25 cellular contexts compared by ENCODE assay signal in the genomic region with DNA sequence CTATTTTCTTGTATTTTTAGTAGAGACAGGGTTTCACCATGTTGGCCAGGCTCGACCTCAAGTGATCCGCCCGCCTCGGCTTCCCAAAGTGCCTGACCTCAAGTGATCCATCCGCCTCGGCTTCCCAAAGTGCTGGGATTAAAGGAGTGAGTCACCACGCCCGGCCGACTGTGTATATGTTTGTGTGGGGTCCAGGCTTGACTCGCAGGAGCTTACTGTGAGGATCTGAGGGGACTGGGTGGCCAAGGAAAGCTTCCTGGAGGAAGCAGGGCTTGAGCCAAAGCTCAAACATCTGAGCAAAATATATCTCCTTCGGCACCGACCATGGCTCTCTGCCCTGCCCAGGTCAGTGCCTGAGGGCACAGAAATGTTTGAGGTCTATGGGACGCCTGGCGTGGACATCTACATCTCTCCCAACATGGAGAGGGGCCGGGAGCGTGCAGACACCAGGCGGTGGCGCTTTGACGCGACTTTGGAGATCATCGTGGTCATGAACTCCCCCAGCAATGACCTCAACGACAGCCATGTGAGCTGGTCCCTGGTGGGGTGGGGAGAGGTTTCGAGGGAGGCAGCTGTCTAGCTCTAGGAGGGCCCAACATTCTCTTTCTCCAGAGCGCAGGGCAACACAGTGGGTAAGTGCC. TPM values are rescaled to one million over a fixed set of nuclear protein-coding genes. Genes with fewer than 3 reads are reported as not detected.
DNase-seq lines count a peak whose midpoint lies in the region; TF ChIP-seq lines count a peak whose summit lies in the region.
"Had no signal": no experiment of that assay in that cellular context is flagged by ENCODE, and none has a peak within 500 bp of the region (broad histone marks: within the 10 kb centered on the region; RNA-seq: fewer than 3 reads in every experiment).

No MANE protein-coding gene starts in this region.

- H3K9ac ChIP-seq in mesenchymal stem cell (ENCODE audit: low read length) = no peak overlapping the region
- H3K9ac ChIP-seq: parathyroid adenoma had no signal

- no peak overlapping the region for H3K23ac ChIP-seq in mesenchymal stem cell (ENCODE audit: low read length in 2 of 2)

- no peak overlapping the region for H2BK15ac ChIP-seq in mesenchymal stem cell (ENCODE audit: low read depth, poor library complexity, severe bottlenecking)

- H3K4me3 ChIP-seq in mesenchymal stem cell (ENCODE audit: insufficient read depth in 1 of 2, low read depth in 1 of 2, low read length in 2 of 2) = no peak overlapping the region
- H3K4me3 ChIP-seq in tibial artery = no peak overlapping the region
- H3K4me3 ChIP-seq in ovary = no peak overlapping the region
- H3K4me3 ChIP-seq: colonic mucosa, right lobe of liver, SK-N-MC had no signal

- H3K27ac Mint-ChIP-seq in activated CD4-positive, alpha-beta T cell treated with anti-CD3 and anti-CD28 coated beads, Interleukin-2, amount 10 ng/mL, durations not matched to agents 24 days and 14 days = no peak overlapping the region
- H3K27ac Mint-ChIP-seq: activated naive CD8-positive, alpha-beta T cell treated with anti-CD3 and anti-CD28 coated beads, Interleukin-2, amount 10 ng/mL, durations not matched to agents 7 days and 5 days; CD4-positive, CD25-positive, alpha-beta regulatory T cell; endodermal cell; natural killer cell treated with Interleukin-12 subunit alpha and Interleukin-12 subunit beta and Interleukin-15 and Interleukin-18, amount 100 ng/mL, for 72 hours had no signal

- no peak overlapping the region for H3K4ac ChIP-seq in mesenchymal stem cell (ENCODE audit: low read depth in 1 of 2, low read length in 2 of 2)

- H3K27ac ChIP-seq in mesenchymal stem cell (ENCODE audit: low read length, poor library complexity, severe bottlenecking) (no peak overlapping the region), tibial artery (no peak overlapping the region), ovary (no peak overlapping the region)
- H3K27ac ChIP-seq: colonic mucosa, parathyroid adenoma, right lobe of liver, SK-N-MC had no signal

- no peak overlapping the region for H3K14ac ChIP-seq in mesenchymal stem cell (ENCODE audit: low read length in 2 of 2)

- H3K79me1 ChIP-seq in mesenchymal stem cell (replicated peaks; ENCODE audit: low read length, poor library complexity, severe bottlenecking) = no peaks in the 10 kb centered on the region

- no peak overlapping the region for H2BK5ac ChIP-seq in mesenchymal stem cell (ENCODE audit: low read depth, low read length, poor library complexity, severe bottlenecking)

- no peaks in the 10 kb centered on the region for H3K36me3 ChIP-seq in mesenchymal stem cell (ENCODE audit: control insufficient read depth in 1 of 2, insufficient read depth in 2 of 2, low read depth in 1 of 2, low read length in 2 of 2)
- no peaks in the 10 kb centered on the region for H3K36me3 ChIP-seq in tibial artery
- no peaks in the 10 kb centered on the region for H3K36me3 ChIP-seq in ovary
- H3K36me3 ChIP-seq: colonic mucosa, right lobe of liver had no signal

- H2BK120ac ChIP-seq in mesenchymal stem cell (ENCODE audit: low read depth, low read length) = no peak overlapping the region

- H3K9me3 ChIP-seq in mesenchymal stem cell (ENCODE audit: control insufficient read depth, low read length) (peaks cover 3% of the 10 kb centered on the region), tibial artery (peaks cover 0 to 3% (median 0%) of the 10 kb centered on the region in 3 donors), ovary (no peaks in the 10 kb centered on the region)
- H3K9me3 ChIP-seq: colonic mucosa, right lobe of liver had no signal

- H4K8ac ChIP-seq in mesenchymal stem cell (ENCODE audit: low read length) = no peak overlapping the region

- TF ChIP-seq EP300 in ovary (IDR thresholded peaks at IDR 0.05) = no peak

- intact Hi-C loops in tibial artery (cut with DNase I; ENCODE audit: low total_unique reads) = no loop called here
- intact Hi-C loops in activated CD4-positive, alpha-beta T cell treated with anti-CD3 and anti-CD28 coated beads, Interleukin-2, amount 10 ng/mL, durations not matched to agents 24 days and 14 days (cut with micrococcal nuclease) = no loop called here
- intact Hi-C loops in ovary (cut with DNase I) = no loop called here

- H2AK5ac ChIP-seq in mesenchymal stem cell (ENCODE audit: low read length, severe bottlenecking) = no peak overlapping the region

- in situ Hi-C loops in ACHN (cut with HindIII; ENCODE audit: low pct_ligation_motif_present, low pct_unique_long_range_greater_than_20kb, low sequenced_read_pairs) = no loop called here

- H4K91ac ChIP-seq in mesenchymal stem cell (ENCODE audit: low read length) = peak overlapping the region; percentile 1

- H2BK12ac ChIP-seq in mesenchymal stem cell (ENCODE audit: low read length in 2 of 2) = peak overlapping the region in 1 of 2 experiments; percentile 17

- no peaks in the 10 kb centered on the region for H3K9me3 Mint-ChIP-seq in activated CD4-positive, alpha-beta T cell treated with anti-CD3 and anti-CD28 coated beads, Interleukin-2, amount 10 ng/mL, durations not matched to agents 24 days and 14 days
- H3K9me3 Mint-ChIP-seq: activated naive CD8-positive, alpha-beta T cell treated with anti-CD3 and anti-CD28 coated beads, Interleukin-2, amount 10 ng/mL, durations not matched to agents 7 days and 5 days; natural killer cell treated with Interleukin-12 subunit alpha and Interleukin-12 subunit beta and Interleukin-15 and Interleukin-18, amount 100 ng/mL, for 72 hours had no signal

- H3K4me1 ChIP-seq in mesenchymal stem cell (ENCODE audit: control insufficient read depth, insufficient read depth, low read depth, low read length) = peaks cover 9% of the 10 kb centered on the region
- no peaks in the 10 kb centered on the region for H3K4me1 ChIP-seq in tibial artery
- H3K4me1 ChIP-seq in ovary (ENCODE audit: insufficient read depth) = no peaks in the 10 kb centered on the region
- H3K4me1 ChIP-seq: parathyroid adenoma, right lobe of liver had no signal

- H3K18ac ChIP-seq in mesenchymal stem cell (ENCODE audit: low read depth in 1 of 2, low read length in 2 of 2) = peak overlapping the region in 1 of 2 experiments; percentile 44

- H3K4me2 ChIP-seq in mesenchymal stem cell (ENCODE audit: low read length, poor library complexity, severe bottlenecking) = no peak overlapping the region

- no peak overlapping the region for H2AFZ ChIP-seq in mesenchymal stem cell (ENCODE audit: low read depth, low read length)
- H2AFZ ChIP-seq: parathyroid adenoma had no signal

- TF ChIP-seq POLR2A in ovary (IDR thresholded peaks at IDR 0.05) = no peak

- peaks cover 7% of the 10 kb centered on the region for H3K27me3 Mint-ChIP-seq in activated CD4-positive, alpha-beta T cell treated with anti-CD3 and anti-CD28 coated beads, Interleukin-2, amount 10 ng/mL, durations not matched to agents 24 days and 14 days

- no peaks in the 10 kb centered on the region for H3K36me3 Mint-ChIP-seq in activated CD4-positive, alpha-beta T cell treated with anti-CD3 and anti-CD28 coated beads, Interleukin-2, amount 10 ng/mL, durations not matched to agents 24 days and 14 days (ENCODE audit: low read depth)
- H3K36me3 Mint-ChIP-seq: activated naive CD8-positive, alpha-beta T cell treated with anti-CD3 and anti-CD28 coated beads, Interleukin-2, amount 10 ng/mL, durations not matched to agents 7 days and 5 days; CD4-positive, CD25-positive, alpha-beta regulatory T cell; natural killer cell treated with Interleukin-12 subunit alpha and Interleukin-12 subunit beta and Interleukin-15 and Interleukin-18, amount 100 ng/mL, for 72 hours had no signal

- DNase-seq in Daoy (ENCODE audit: low read depth) (peak; percentile 80), HT1080 (ENCODE audit: low read depth) (peak; percentile 70), amniotic epithelial cell (ENCODE audit: low read depth) (peak; percentile 84), mesenchymal stem cell (peak; percentile 86), ACHN (no peak), tibial artery (no peak), ovary (no peak)
- DNase-seq in activated CD4-positive, alpha-beta T cell treated with anti-CD3 and anti-CD28 coated beads, Interleukin-2, amount 10 ng/mL, durations not matched to agents 24 days and 14 days = no peak
- DNase-seq: activated CD4-positive, alpha-beta T cell treated with anti-CD3 and anti-CD28 coated beads, Interleukin-2, amount 50 U/mL, for 4 hours; activated CD8-positive, alpha-beta memory T cell treated with anti-CD3 and anti-CD28 coated beads, Interleukin-2, amount 50 U/mL, for 4 hours; activated naive CD8-positive, alpha-beta T cell treated with anti-CD3 and anti-CD28 coated beads, Interleukin-2, amount 10 ng/mL, durations not matched to agents 7 days and 5 days; CD4-positive, CD25-positive, alpha-beta regulatory T cell; colonic mucosa; endodermal cell; head of caudate nucleus; Karpas-422; NCI-H2081; right lobe of liver; stimulated activated CD4-positive, alpha-beta T cell treated with anti-CD3 and anti-CD28 coated beads, Interleukin-15, amount 100 ng/mL, for 24 hours had no signal

- 47% methylated on average over 24 of the region's 24 CpGs for WGBS in mesenchymal stem cell
- 76 to 81% (median 77%) methylated on average over 24 of the region's 24 CpGs for WGBS in ovary, 3 donors

- H3K4me3 Mint-ChIP-seq in activated CD4-positive, alpha-beta T cell treated with anti-CD3 and anti-CD28 coated beads, Interleukin-2, amount 10 ng/mL, durations not matched to agents 24 days and 14 days = no peak overlapping the region
- H3K4me3 Mint-ChIP-seq: activated naive CD8-positive, alpha-beta T cell treated with anti-CD3 and anti-CD28 coated beads, Interleukin-2, amount 10 ng/mL, durations not matched to agents 7 days and 5 days; CD4-positive, CD25-positive, alpha-beta regulatory T cell; endodermal cell; natural killer cell treated with Interleukin-12 subunit alpha and Interleukin-12 subunit beta and Interleukin-15 and Interleukin-18, amount 100 ng/mL, for 72 hours had no signal

- H3K27me3 ChIP-seq in mesenchymal stem cell (ENCODE audit: control insufficient read depth in 1 of 2, insufficient read depth in 1 of 2, low read length in 2 of 2) (peaks cover 0 to 62% of the 10 kb centered on the region in 2 experiments), tibial artery (peaks cover 0 to 63% of the 10 kb centered on the region in 2 donors), ovary (no peaks in the 10 kb centered on the region)
- H3K27me3 ChIP-seq: colonic mucosa, right lobe of liver had no signal

- H3K4me1 Mint-ChIP-seq in activated CD4-positive, alpha-beta T cell treated with anti-CD3 and anti-CD28 coated beads, Interleukin-2, amount 10 ng/mL, durations not matched to agents 24 days and 14 days = no peaks in the 10 kb centered on the region
- H3K4me1 Mint-ChIP-seq: activated naive CD8-positive, alpha-beta T cell treated with anti-CD3 and anti-CD28 coated beads, Interleukin-2, amount 10 ng/mL, durations not matched to agents 7 days and 5 days; CD4-positive, CD25-positive, alpha-beta regulatory T cell; endodermal cell had no signal

- TF ChIP-seq CTCF in tibial artery (IDR thresholded peaks at IDR 0.05) (no peak), ovary (IDR thresholded peaks at IDR 0.05) (no peak)

RNA-seq across cellular contexts. Expression of a gene that starts 10.5 kb away (rescaled TPM):
- 0.09 and 1.5 TPM in 2 replicates for total RNA-seq in Daoy (2014; rRNA removed; shearing (Covaris generic))
- total RNA-seq in HT1080 (2014; rRNA removed; shearing (Covaris generic)) = 0.39 and 0.57 TPM in 2 replicates
- polyA plus RNA-seq in HT1080 (2015; cell fraction: cytosol; rRNA removed) = 0.48 and 0.85 TPM in 2 replicates
- polyA plus RNA-seq in HT1080 (2015; cell fraction: nucleus; rRNA removed) = 3.4 and 3.5 TPM in 2 replicates
- not detected for polyA plus RNA-seq in mesenchymal stem cell (2013, experiment 1 of 2)
- 0.01 TPM for polyA plus RNA-seq in mesenchymal stem cell (2013, experiment 2 of 2)
- not detected in 2 replicates for total RNA-seq in activated CD4-positive, alpha-beta T cell treated with anti-CD3 and anti-CD28 coated beads, Interleukin-2, amount 10 ng/mL, durations not matched to agents 24 days and 14 days
- not detected for total RNA-seq in ovary
- polyA plus RNA-seq in ovary = not detected
- total RNA-seq: activated naive CD8-positive, alpha-beta T cell treated with anti-CD3 and anti-CD28 coated beads, Interleukin-2, amount 10 ng/mL, durations not matched to agents 7 days and 5 days; CD4-positive, CD25-positive, alpha-beta regulatory T cell; natural killer cell treated with Interleukin-12 subunit alpha and Interleukin-12 subunit beta and Interleukin-15 and Interleukin-18, amount 100 ng/mL, for 72 hours; right lobe of liver; subcutaneous adipose tissue; T-helper 2 cell treated with Interferon-gamma antibody and Interleukin-4, amounts not matched to agents 100 ng/mL and 5 ng/mL, for 36 hours had no signal
- polyA plus RNA-seq: CD4-positive, CD25-positive, alpha-beta regulatory T cell had no signal

RNA-seq across cellular contexts. Expression of a gene that starts 48.6 kb away (rescaled TPM):
- total RNA-seq in Daoy (2014; rRNA removed; shearing (Covaris generic)) = not detected in 2 replicates
- total RNA-seq in HT1080 (2014; rRNA removed; shearing (Covaris generic)) = 0.05 and 0.13 TPM in 2 replicates
- 0.16 TPM in 1 of 2 replicates, not detected in the other for polyA plus RNA-seq in HT1080 (2015; cell fraction: cytosol; rRNA removed)
- 1.8 and 2.7 TPM in 2 replicates for polyA plus RNA-seq in HT1080 (2015; cell fraction: nucleus; rRNA removed)
- polyA plus RNA-seq in mesenchymal stem cell (2013, experiment 1 of 2) = not detected
- polyA plus RNA-seq in mesenchymal stem cell (2013, experiment 2 of 2) = not detected
- total RNA-seq in activated CD4-positive, alpha-beta T cell treated with anti-CD3 and anti-CD28 coated beads, Interleukin-2, amount 10 ng/mL, durations not matched to agents 24 days and 14 days = 0.09 and 0.12 TPM in 2 replicates
- total RNA-seq in ovary = 1 to 10 TPM in 1 of 7 donors, under 1 TPM in 3, not detected in 3; 0.10 to 1.8 (median 0.61) TPM
- polyA plus RNA-seq in ovary = under 1 TPM; 0.11 to 0.17 TPM
- total RNA-seq: colonic mucosa; endodermal cell; T-helper 2 cell treated with Interferon-gamma antibody and Interleukin-4, amounts not matched to agents 100 ng/mL and 5 ng/mL, for 36 hours had no signal
- polyA plus RNA-seq: AG04450 had no signal

RNA-seq across cellular contexts. Expression of a gene that starts 54.4 kb away (rescaled TPM):
- total RNA-seq in Daoy (2014; rRNA removed; shearing (Covaris generic)) = 2.5 TPM in 1 of 2 replicates, not detected in the other
- total RNA-seq in HT1080 (2014; rRNA removed; shearing (Covaris generic)) = 0.47 and 0.66 TPM in 2 replicates
- 1.5 TPM in 2 replicates for polyA plus RNA-seq in HT1080 (2015; cell fraction: cytosol; rRNA removed)
- polyA plus RNA-seq in HT1080 (2015; cell fraction: nucleus; rRNA removed) = 3.3 and 3.9 TPM in 2 replicates
- polyA plus RNA-seq in mesenchymal stem cell (2013, experiment 1 of 2) = 0.03 TPM
- polyA plus RNA-seq in mesenchymal stem cell (2013, experiment 2 of 2) = 0.10 TPM
- total RNA-seq in activated CD4-positive, alpha-beta T cell treated with anti-CD3 and anti-CD28 coated beads, Interleukin-2, amount 10 ng/mL, durations not matched to agents 24 days and 14 days = not detected in 2 replicates
- total RNA-seq in ovary = under 1 TPM in 1 of 7 donors, not detected in 6; 0.07 TPM
- polyA plus RNA-seq in ovary = not detected
- total RNA-seq: activated naive CD8-positive, alpha-beta T cell treated with anti-CD3 and anti-CD28 coated beads, Interleukin-2, amount 10 ng/mL, durations not matched to agents 7 days and 5 days; CD4-positive, CD25-positive, alpha-beta regulatory T cell; natural killer cell treated with Interleukin-12 subunit alpha and Interleukin-12 subunit beta and Interleukin-15 and Interleukin-18, amount 100 ng/mL, for 72 hours; subcutaneous adipose tissue; T-helper 2 cell treated with Interferon-gamma antibody and Interleukin-4, amounts not matched to agents 100 ng/mL and 5 ng/mL, for 36 hours had no signal
- polyA plus RNA-seq: AG04450; CD4-positive, CD25-positive, alpha-beta regulatory T cell had no signal

Comparison
In these comparisons a context has a peak if more than half of its experiments do, and no peak if none do; other contexts are left out.
1. DNase-seq: peak in Daoy (single experiment), HT1080 (single experiment), amniotic epithelial cell (single experiment) and mesenchymal stem cell (single experiment); none in ACHN (single experiment), tibial artery (0 of 2), activated CD4-positive, alpha-beta T cell treated with anti-CD3 and anti-CD28 coated beads, Interleukin-2, amount 10 ng/mL, durations not matched to agents 24 days and 14 days (single experiment) and ovary (0 of 5).